In the genomic region with DNA sequence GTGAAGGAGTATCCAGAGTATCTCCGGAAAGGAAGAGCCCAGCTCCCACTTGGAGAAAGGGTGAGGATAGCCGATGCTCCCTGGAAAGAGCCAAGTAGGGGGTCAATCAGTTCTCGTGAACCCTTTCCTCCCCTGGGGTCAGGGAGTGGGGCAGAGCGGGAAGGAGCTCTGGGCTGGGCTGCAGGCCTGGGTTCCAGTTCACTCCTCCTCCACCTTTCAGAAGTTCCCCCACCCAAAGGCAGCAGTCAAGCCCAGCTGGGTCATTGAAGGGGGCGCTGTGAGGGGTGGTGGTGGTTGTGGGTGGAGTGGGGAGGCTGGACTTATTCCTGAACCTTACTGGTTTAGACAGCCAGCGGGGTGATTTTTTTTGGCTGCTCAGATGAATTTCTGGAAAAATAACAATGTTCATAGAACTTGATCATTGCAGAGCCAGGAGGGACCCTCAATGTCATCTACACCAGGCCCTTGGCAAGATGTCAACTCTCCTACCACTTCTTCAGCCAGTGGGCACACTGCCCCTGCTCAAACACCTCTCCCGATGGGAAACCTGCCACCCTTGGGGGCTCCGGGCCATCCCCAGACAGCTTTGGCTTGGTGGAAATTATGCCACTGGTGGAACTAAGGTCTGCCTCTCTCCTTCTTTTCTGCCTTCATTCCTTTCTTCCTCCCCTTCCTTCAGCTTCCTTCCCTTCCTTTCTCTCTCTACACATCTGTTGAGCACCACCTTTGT, we compare ENCODE assay signal across 20 cellular contexts.
A peak's percentile ranks its signal among the peaks of the same experiment; 100 is the strongest.
DNase-seq lines count a peak whose midpoint lies in the region; FAIRE-seq and TF ChIP-seq lines count a peak whose summit lies in the region.
"Had no signal": no experiment of that assay in that cellular context is flagged by ENCODE, and none has a peak within 500 bp of the region (broad histone marks: within the 10 kb centered on the region; RNA-seq: fewer than 3 reads in every experiment).

No MANE protein-coding gene starts in this region.

- DNase-seq in kidney: peak; percentile 43
- DNase-seq in sigmoid colon: peak; percentile 33
- no peak for DNase-seq in cerebellar cortex (ENCODE audit: low spot score)
- DNase-seq in NCI-H69 (lab: John Stamatoyannopoulos, UW): no peak
- no peak for DNase-seq in NCI-H748 (lab: John Stamatoyannopoulos, UW; ENCODE audit: unreplicated experiment)
- no peak for DNase-seq in NCI-H82 treated with DMSO at 0.1 percent for 48 hours (lab: John Stamatoyannopoulos, UW; ENCODE audit: unreplicated experiment)
- DNase-seq: CD8-positive, alpha-beta T cell; COR-L47; DMS153; DMS79 treated with DMSO at 0.1 percent for 48 hours; EL; GOT3; HCEC 1CT had no signal

- no peaks in the 10 kb centered on the region for H3K27me3 ChIP-seq in BLaER1 treated with 17β-estradiol and CSF1 and Interleukin-3, amounts not matched to agents 10 nM and 100 nM
- H3K27me3 ChIP-seq in OCI-LY3 (ENCODE audit: low read depth, low read length): no peaks in the 10 kb centered on the region
- H3K27me3 ChIP-seq in sigmoid colon: no peaks in the 10 kb centered on the region

- H2AFZ ChIP-seq in OCI-LY3 (ENCODE audit: low read depth, low read length): no peak overlapping the region

- peaks cover 0 to 16% (median 9%) of the 10 kb centered on the region in 10 experiments; a peak in 14 of 20 replicates for H3K4me1 ChIP-seq in BLaER1 treated with 17β-estradiol and CSF1 and Interleukin-3, amounts not matched to agents 10 nM and 100 nM
- H3K4me1 ChIP-seq in OCI-LY3 (ENCODE audit: low read length) (peaks cover 12% of the 10 kb centered on the region), kidney (ENCODE audit: control insufficient read depth in 1 of 2, insufficient read depth in 1 of 2, low read depth in 1 of 2, low read length in 2 of 2) (no peaks in the 10 kb centered on the region), sigmoid colon (peaks cover 0 to 16% (median 13%) of the 10 kb centered on the region in 4 donors)

- WGBS in sigmoid colon, 2 donors: 88 to 95% methylated on average over 8 of the region's 8 CpGs

- no peaks in the 10 kb centered on the region for H4K20me1 ChIP-seq in BLaER1 treated with 17β-estradiol and CSF1 and Interleukin-3, amounts not matched to agents 10 nM and 100 nM
- H4K20me1 ChIP-seq in OCI-LY3 (ENCODE audit: insufficient read depth, low read length): no peaks in the 10 kb centered on the region

- no peaks in the 10 kb centered on the region for H3K79me2 ChIP-seq in OCI-LY3 (ENCODE audit: low read length)

- no peaks in the 10 kb centered on the region for H3K36me3 ChIP-seq in BLaER1 treated with 17β-estradiol and CSF1 and Interleukin-3, amounts not matched to agents 10 nM and 100 nM
- H3K36me3 ChIP-seq in OCI-LY3 (replicated peaks; ENCODE audit: low read depth, low read length) (no peaks in the 10 kb centered on the region), kidney (ENCODE audit: control insufficient read depth in 1 of 2, insufficient read depth in 2 of 2, low read length in 2 of 2) (peaks cover 0 to 5% of the 10 kb centered on the region in 2 donors), sigmoid colon (no peaks in the 10 kb centered on the region)

- intact Hi-C loops in kidney (cut with DNase I) (no loop called here), sigmoid colon (cut with DNase I) (no loop called here)

- FAIRE-seq in kidney (lab: Jason Lieb, UNC): no peak
- FAIRE-seq: A204.1, D721Med, G401.6, GM12892, GM19239 had no signal

- H3K4me2 ChIP-seq in BLaER1 treated with 17β-estradiol and CSF1 and Interleukin-3, amounts not matched to agents 10 nM and 100 nM: peak overlapping the region in 8 of 11 experiments; percentile 7 to 50 (median 24); a peak in 10 of 22 replicates
- H3K4me2 ChIP-seq in OCI-LY3 (ENCODE audit: low read length): peak overlapping the region; percentile 30; the same call in 1 of the 2 replicates

- TF ChIP-seq POLR2A in sigmoid colon (IDR thresholded peaks at IDR 0.05): no peak

- no peak overlapping the region for H3K27ac ChIP-seq in BLaER1 treated with 17β-estradiol and CSF1 and Interleukin-3, amounts not matched to agents 10 nM and 100 nM
- no peak overlapping the region for H3K27ac ChIP-seq in OCI-LY3 (ENCODE audit: low read length)
- H3K27ac ChIP-seq in kidney (ENCODE audit: low read depth in 2 of 2, low read length in 2 of 2): no peak overlapping the region
- H3K27ac ChIP-seq in sigmoid colon: no peak overlapping the region

- TF ChIP-seq EP300 in sigmoid colon (IDR thresholded peaks at IDR 0.05): no peak

- no peak overlapping the region for H3K9ac ChIP-seq in BLaER1 treated with 17β-estradiol and CSF1 and Interleukin-3, amounts not matched to agents 10 nM and 100 nM
- H3K9ac ChIP-seq in OCI-LY3 (ENCODE audit: low read length) (no peak overlapping the region), kidney (ENCODE audit: low read length in 2 of 2) (no peak overlapping the region)

- TF ChIP-seq CTCF in OCI-LY3 (IDR thresholded peaks at IDR 0.05; ENCODE audit: low read depth, low read length): no peak
- no peak for TF ChIP-seq CTCF in kidney (IDR thresholded peaks at IDR 0.05; ENCODE audit: borderline replicate concordance, extremely low read depth, insufficient read depth)
- TF ChIP-seq CTCF in sigmoid colon (IDR thresholded peaks at IDR 0.05): no peak

- no peaks in the 10 kb centered on the region for H3K9me3 ChIP-seq in BLaER1 treated with 17β-estradiol and CSF1 and Interleukin-3, amounts not matched to agents 10 nM and 100 nM (replicated peaks in 1 of 11)
- no peaks in the 10 kb centered on the region for H3K9me3 ChIP-seq in OCI-LY3 (ENCODE audit: insufficient read depth, low read length)
- no peaks in the 10 kb centered on the region for H3K9me3 ChIP-seq in kidney (ENCODE audit: control insufficient read depth in 1 of 2, low read length in 2 of 2)
- no peaks in the 10 kb centered on the region for H3K9me3 ChIP-seq in sigmoid colon

- no peak overlapping the region for H3K4me3 ChIP-seq in BLaER1 treated with 17β-estradiol and CSF1 and Interleukin-3, amounts not matched to agents 10 nM and 100 nM
- no peak overlapping the region for H3K4me3 ChIP-seq in OCI-LY3 (ENCODE audit: low read length)
- H3K4me3 ChIP-seq in kidney (ENCODE audit: low read length in 2 of 2): no peak overlapping the region
- H3K4me3 ChIP-seq in sigmoid colon: no peak overlapping the region

Comparison
In these comparisons a context has a peak if more than half of its experiments do, and no peak if none do; other contexts are left out.
1. DNase-seq: peak in kidney (single experiment) and sigmoid colon (single experiment); none in cerebellar cortex (single experiment), NCI-H69 (single experiment), NCI-H748 (single experiment) and NCI-H82 treated with DMSO at 0.1 percent for 48 hours (single experiment).